17 cellular contexts compared by ENCODE assay signal in genomic region chr17:72639711-72640110, GRCh38.
"Had no signal": no experiment of that assay in that cellular context is flagged by ENCODE, and none has a peak within 500 bp of the region (broad histone marks: within the 10 kb centered on the region; RNA-seq: fewer than 3 reads in every experiment).

No MANE protein-coding gene starts in this region.

- H3K4me1 ChIP-seq: gastrocnemius medialis, heart left ventricle, lower lobe of right lung, parathyroid adenoma, upper lobe of left lung had no signal

- H3K36me3 Mint-ChIP-seq: activated naive CD8-positive, alpha-beta T cell treated with anti-CD3 and anti-CD28 coated beads, Interleukin-2, amount 10 ng/mL, durations not matched to agents 7 days and 5 days; stimulated activated effector memory CD8-positive, alpha-beta T cell treated with anti-CD3 and anti-CD28 coated beads, Interleukin-12 subunit alpha, Interleukin-12 subunit beta, amount 100 ng/mL, for 72 hours had no signal

- H3K36me3 ChIP-seq: gastrocnemius medialis, heart left ventricle, lower lobe of right lung, neutrophil, upper lobe of left lung had no signal

- H3K27me3 ChIP-seq: upper lobe of left lung had no signal

- ATAC-seq: gastrocnemius medialis; heart left ventricle; left cardiac atrium; stimulated activated effector memory CD8-positive, alpha-beta T cell treated with anti-CD3 and anti-CD28 coated beads, Interleukin-12 subunit alpha, Interleukin-12 subunit beta, amount 100 ng/mL, for 72 hours had no signal

- H3K9ac ChIP-seq: parathyroid adenoma had no signal

- H3K4me3 Mint-ChIP-seq: activated naive CD8-positive, alpha-beta T cell treated with anti-CD3 and anti-CD28 coated beads, Interleukin-2, amount 10 ng/mL, durations not matched to agents 7 days and 5 days; stimulated activated effector memory CD8-positive, alpha-beta T cell treated with anti-CD3 and anti-CD28 coated beads, Interleukin-12 subunit alpha, Interleukin-12 subunit beta, amount 100 ng/mL, for 72 hours had no signal

- H3K27ac Mint-ChIP-seq: activated naive CD8-positive, alpha-beta T cell treated with anti-CD3 and anti-CD28 coated beads, Interleukin-2, amount 10 ng/mL, durations not matched to agents 7 days and 5 days; stimulated activated effector memory CD8-positive, alpha-beta T cell treated with anti-CD3 and anti-CD28 coated beads, Interleukin-12 subunit alpha, Interleukin-12 subunit beta, amount 100 ng/mL, for 72 hours had no signal

- H3K79me2 ChIP-seq: parathyroid adenoma had no signal

- H3K4me3 ChIP-seq: gastrocnemius medialis, heart left ventricle, lower lobe of right lung had no signal

- H3K27ac ChIP-seq: epithelial cell of prostate, gastrocnemius medialis, heart left ventricle, lower lobe of right lung, neutrophil, parathyroid adenoma, upper lobe of left lung had no signal

- H3K9me3 Mint-ChIP-seq: activated naive CD8-positive, alpha-beta T cell treated with anti-CD3 and anti-CD28 coated beads, Interleukin-2, amount 10 ng/mL, durations not matched to agents 7 days and 5 days; stimulated activated effector memory CD8-positive, alpha-beta T cell treated with anti-CD3 and anti-CD28 coated beads, Interleukin-12 subunit alpha, Interleukin-12 subunit beta, amount 100 ng/mL, for 72 hours had no signal

- DNase-seq: activated CD4-positive, alpha-beta T cell treated with anti-CD3 and anti-CD28 coated beads, Interleukin-2, amount 50 U/mL, for 4 hours; activated CD4-positive, CD25-positive, alpha-beta regulatory T cell treated with anti-CD3 and anti-CD28 coated beads, Interleukin-2, amount 50 U/mL, for 72 hours; activated naive CD4-positive, alpha-beta T cell; activated naive CD8-positive, alpha-beta T cell treated with anti-CD3 and anti-CD28 coated beads, Interleukin-2, amount 10 ng/mL, durations not matched to agents 7 days and 5 days; activated T-cell treated with anti-CD3 and anti-CD28 coated beads for 4 hours; cerebellar nuclear complex; dermis blood vessel endothelial cell; gastrocnemius medialis; heart left ventricle; left cardiac atrium; substantia nigra had no signal

- H2AFZ ChIP-seq: parathyroid adenoma had no signal

- H3K9me3 ChIP-seq: gastrocnemius medialis, heart left ventricle, lower lobe of right lung, neutrophil, upper lobe of left lung had no signal
